In genomic region chr2:227308784-227309183, GRCh38 we compare ENCODE assay signal across 1 cellular context.
TF ChIP-seq lines count a peak whose summit lies in the region.

No MANE protein-coding gene starts in this region.

TF ChIP-seq in GM23338, 12 proteins besides CTCF, POLR2A, EP300 and RAD21 (continued from another document):
- TF ChIP-seq ZNF462 (CRISPR knock-in tag; IDR thresholded peaks at IDR 0.05): no peak
- no peak for TF ChIP-seq REST (IDR thresholded peaks at IDR 0.05; ENCODE audit: unreplicated experiment)
- no peak for TF ChIP-seq NANOG (IDR thresholded peaks at IDR 0.05; ENCODE audit: borderline replicate concordance)
- TF ChIP-seq ETS1 (IDR thresholded peaks at IDR 0.05): no peak
- TF ChIP-seq EZH2phosphoT487 (IDR thresholded peaks at IDR 0.05; ENCODE audit: unreplicated experiment): no peak
- no peak for TF ChIP-seq ZNF331 (CRISPR knock-in tag; IDR thresholded peaks at IDR 0.05; ENCODE audit: low read depth)
